In genomic region chr7:18312482-18312881, GRCh38 we compare ENCODE assay signal across 18 cellular contexts.
DNase-seq lines count a peak whose midpoint lies in the region; ATAC-seq and TF ChIP-seq lines count a peak whose summit lies in the region.
"Had no signal": no experiment of that assay in that cellular context is flagged by ENCODE, and none has a peak within 500 bp of the region (broad histone marks: within the 10 kb centered on the region; RNA-seq: fewer than 3 reads in every experiment).

No MANE protein-coding gene starts in this region.

- no peak overlapping the region for H3K27ac ChIP-seq in BLaER1
- H3K27ac ChIP-seq: BLaER1 treated with 17β-estradiol and CSF1 and Interleukin-3, amounts not matched to agents 10 nM and 100 nM had no signal

- no peak overlapping the region for H3K4me3 Mint-ChIP-seq in activated T-helper 17 cell treated with anti-CD3 and anti-CD28 coated beads, Interleukin-2, amount 50 U/mL, for 72 hours
- H3K4me3 Mint-ChIP-seq in natural killer cell = peak overlapping the region; percentile 55
- H3K4me3 Mint-ChIP-seq: CD4-positive, CD25-positive, alpha-beta regulatory T cell; GM23338; H9 had no signal

- no peaks in the 10 kb centered on the region for H3K36me3 Mint-ChIP-seq in activated T-helper 17 cell treated with anti-CD3 and anti-CD28 coated beads, Interleukin-2, amount 50 U/mL, for 72 hours (ENCODE audit: low read depth)
- no peaks in the 10 kb centered on the region for H3K36me3 Mint-ChIP-seq in natural killer cell
- H3K36me3 Mint-ChIP-seq: CD4-positive, CD25-positive, alpha-beta regulatory T cell had no signal

- peak; percentile 37 for DNase-seq in Jurkat, Clone E6-1 (ENCODE audit: low read depth, low spot score)
- DNase-seq in natural killer cell (no peak), SKM-1 treated with dmso at 0.1 percent for 144 hours (lab: John Stamatoyannopoulos, UW; ENCODE audit: unreplicated experiment) (no peak), GOT3 (lab: John Stamatoyannopoulos, UW) (no peak), HuH-7 (ENCODE audit: low spot score) (no peak), NCI-H774 (lab: John Stamatoyannopoulos, UW) (no peak)
- DNase-seq: 8988T; AML-193; Calu3; CD4-positive, CD25-positive, alpha-beta regulatory T cell; DMS 273 treated with DMSO at 0.1 percent for 48 hours; DMS79; GDM1; H9 had no signal

- no peaks in the 10 kb centered on the region for H3K27me3 ChIP-seq in BLaER1
- H3K27me3 ChIP-seq: BLaER1 treated with 17β-estradiol and CSF1 and Interleukin-3, amounts not matched to agents 10 nM and 100 nM had no signal

- H3K9me3 Mint-ChIP-seq in activated T-helper 17 cell treated with anti-CD3 and anti-CD28 coated beads, Interleukin-2, amount 50 U/mL, for 72 hours = no peaks in the 10 kb centered on the region
- no peaks in the 10 kb centered on the region for H3K9me3 Mint-ChIP-seq in natural killer cell
- H3K9me3 Mint-ChIP-seq: CD4-positive, CD25-positive, alpha-beta regulatory T cell; GM23338; H9 had no signal

- H4K20me1 ChIP-seq in BLaER1 = no peaks in the 10 kb centered on the region

- H3K27ac Mint-ChIP-seq in activated T-helper 17 cell treated with anti-CD3 and anti-CD28 coated beads, Interleukin-2, amount 50 U/mL, for 72 hours = peak overlapping the region; percentile 12
- H3K27ac Mint-ChIP-seq in natural killer cell = peak overlapping the region; percentile 22 to 52
- H3K27ac Mint-ChIP-seq: CD4-positive, CD25-positive, alpha-beta regulatory T cell; GM23338; H9 had no signal

- H3K4me3 ChIP-seq in BLaER1 = no peak overlapping the region
- H3K4me3 ChIP-seq in Jurkat, Clone E6-1 (ENCODE audit: low read length) = no peak overlapping the region
- H3K4me3 ChIP-seq: BLaER1 treated with 17β-estradiol and CSF1 and Interleukin-3, amounts not matched to agents 10 nM and 100 nM; GM23338 had no signal

- no peaks in the 10 kb centered on the region for H3K27me3 Mint-ChIP-seq in activated T-helper 17 cell treated with anti-CD3 and anti-CD28 coated beads, Interleukin-2, amount 50 U/mL, for 72 hours
- no peaks in the 10 kb centered on the region for H3K27me3 Mint-ChIP-seq in natural killer cell (ENCODE audit: low read depth in 2 of 2)

- no peaks in the 10 kb centered on the region for H3K36me3 ChIP-seq in BLaER1
- H3K36me3 ChIP-seq: BLaER1 treated with 17β-estradiol and CSF1 and Interleukin-3, amounts not matched to agents 10 nM and 100 nM had no signal

- no peak for ATAC-seq in activated T-helper 17 cell treated with anti-CD3 and anti-CD28 coated beads, Interleukin-2, amount 50 U/mL, for 72 hours (replicated peaks)
- ATAC-seq in natural killer cell = peak; percentile 49 to 71 (median 56)
- ATAC-seq: GM23338 had no signal

- peaks cover 6% of the 10 kb centered on the region; the same call in 1 of the 2 replicates for H3K4me1 ChIP-seq in BLaER1

- intact Hi-C loops in natural killer cell (cut with micrococcal nuclease) = no loop called here

- TF ChIP-seq CTCF in natural killer cell (IDR thresholded peaks at IDR 0.05) = no peak

- peaks cover 7% of the 10 kb centered on the region for H3K4me1 Mint-ChIP-seq in activated T-helper 17 cell treated with anti-CD3 and anti-CD28 coated beads, Interleukin-2, amount 50 U/mL, for 72 hours
- peaks cover 36 to 53% of the 10 kb centered on the region in 2 donors for H3K4me1 Mint-ChIP-seq in natural killer cell

- no peaks in the 10 kb centered on the region for H3K9me3 ChIP-seq in BLaER1

- H3K4me2 ChIP-seq in BLaER1 = 0 out of 2 replicates have a peak overlapping the region, but pooled peaks have one; percentile 0
- H3K4me2 ChIP-seq: GM23338 had no signal

- H3K9ac ChIP-seq in BLaER1 = no peak overlapping the region
- H3K9ac ChIP-seq: BLaER1 treated with 17β-estradiol and CSF1 and Interleukin-3, amounts not matched to agents 10 nM and 100 nM had no signal
